In genomic region chr21:42542196-42542595, GRCh38 we compare ENCODE assay signal across 20 cellular contexts. TPM values are rescaled to one million over a fixed set of nuclear protein-coding genes. Genes with fewer than 3 reads are reported as not detected.
"Had no signal": no experiment of that assay in that cellular context is flagged by ENCODE, and none has a peak within 500 bp of the region (broad histone marks: within the 10 kb centered on the region; RNA-seq: fewer than 3 reads in every experiment).

No MANE protein-coding gene starts in this region.

- H3K9me3 ChIP-seq: neutrophil, pancreas, prostate gland, right atrium auricular region, thoracic aorta, tibial nerve, upper lobe of left lung, uterus had no signal

- H3K27me3 ChIP-seq: dorsolateral prefrontal cortex, neutrophil, pancreas, right atrium auricular region, tibial nerve, upper lobe of left lung, uterus had no signal

- H3K9me3 Mint-ChIP-seq: naive thymus-derived CD8-positive, alpha-beta T cell; nephron progenitor cell; stimulated activated naive B cell treated with anti-CD40 and anti-IgM and Interleukin-4, amounts not matched to agents 10 μg/mL and 1 μg/mL and 100 μg/mL, for 72 hours; stimulated activated naive CD8-positive, alpha-beta T cell treated with anti-CD3 and anti-CD28 coated beads, Interleukin-15, Interleukin-2, amounts not matched to agents 100 ng/mL and 50 ng/mL, for 24 hours had no signal

- H3K36me3 ChIP-seq: uterus had no signal

- H3K27ac Mint-ChIP-seq: naive thymus-derived CD8-positive, alpha-beta T cell; nephron progenitor cell; stimulated activated naive B cell treated with anti-CD40 and anti-IgM and Interleukin-4, amounts not matched to agents 10 μg/mL and 1 μg/mL and 100 μg/mL, for 72 hours; stimulated activated naive CD8-positive, alpha-beta T cell treated with anti-CD3 and anti-CD28 coated beads, Interleukin-15, Interleukin-2, amounts not matched to agents 100 ng/mL and 50 ng/mL, for 24 hours had no signal

- H3K27ac ChIP-seq: dorsolateral prefrontal cortex, neutrophil, pancreas, right atrium auricular region, skin epidermis, thoracic aorta, tibial nerve, upper lobe of left lung, uterus had no signal

- H3K4me1 ChIP-seq: pancreas, right atrium auricular region, tibial nerve, upper lobe of left lung, uterus had no signal

- H3K4me3 ChIP-seq: dorsolateral prefrontal cortex, pancreas, prostate gland, right atrium auricular region, skin epidermis, thoracic aorta, tibial nerve, upper lobe of left lung, uterus had no signal

- DNase-seq: effector CD4-positive, alpha-beta T cell; nephron progenitor cell; stimulated activated CD4-positive, alpha-beta T cell treated with anti-CD3 and anti-CD28 coated beads, Interleukin-15, amount 100 ng/mL, for 24 hours; stimulated activated CD4-positive, alpha-beta T cell treated with anti-CD3 and anti-CD28 coated beads, Interleukin-2, amount 100 ng/mL, for 48 hours; stimulated activated naive B cell treated with anti-CD40 and anti-IgM and Interleukin-4, amounts not matched to agents 10 μg/mL and 1 μg/mL and 100 μg/mL, for 72 hours; upper lobe of left lung; uterus had no signal

- ATAC-seq: left lobe of liver; naive thymus-derived CD8-positive, alpha-beta T cell; pancreas; stimulated activated naive B cell treated with anti-CD40 and anti-IgM and Interleukin-4, amounts not matched to agents 10 μg/mL and 1 μg/mL and 100 μg/mL, for 72 hours had no signal

- H3K4me3 Mint-ChIP-seq: naive thymus-derived CD8-positive, alpha-beta T cell; nephron progenitor cell; stimulated activated naive B cell treated with anti-CD40 and anti-IgM and Interleukin-4, amounts not matched to agents 10 μg/mL and 1 μg/mL and 100 μg/mL, for 72 hours; stimulated activated naive CD8-positive, alpha-beta T cell treated with anti-CD3 and anti-CD28 coated beads, Interleukin-15, Interleukin-2, amounts not matched to agents 100 ng/mL and 50 ng/mL, for 24 hours had no signal

- H3K27me3 Mint-ChIP-seq: naive thymus-derived CD8-positive, alpha-beta T cell; stimulated activated naive B cell treated with anti-CD40 and anti-IgM and Interleukin-4, amounts not matched to agents 10 μg/mL and 1 μg/mL and 100 μg/mL, for 72 hours; stimulated activated naive CD8-positive, alpha-beta T cell treated with anti-CD3 and anti-CD28 coated beads, Interleukin-15, Interleukin-2, amounts not matched to agents 100 ng/mL and 50 ng/mL, for 24 hours had no signal

RNA-seq across cellular contexts. Expression of gene SLC37A1, which starts 28.5 kb away (rescaled TPM):
- total RNA-seq: myocyte had no signal

RNA-seq across cellular contexts. Expression of gene RSPH1, which starts 46.2 kb away (rescaled TPM):
- total RNA-seq: fibroblast of villous mesenchyme, myocyte, right atrium auricular region had no signal
- polyA plus RNA-seq: naive thymus-derived CD8-positive, alpha-beta T cell had no signal
